Comparison of ENCODE assay signal across 8 cellular contexts in genomic region chr4:3941735-3942540, GRCh38.
DNase-seq lines count a peak whose midpoint lies in the region; ATAC-seq, FAIRE-seq and TF ChIP-seq lines count a peak whose summit lies in the region.
"Not testable (repeated sequence)": the region's sequence is repeated elsewhere in the genome, so short reads cannot be mapped to it uniquely, and the experiment has no call there.

No MANE protein-coding gene starts in this region.

- H2BK20ac ChIP-seq in H9 (ENCODE audit: low read depth, low read length, poor library complexity, severe bottlenecking), result not testable (repeated sequence)

- not testable (repeated sequence) for H3K23me2 ChIP-seq in H9 (ENCODE audit: insufficient read length, low read depth, low read length, poor library complexity, severe bottlenecking)

- not testable (repeated sequence) for H4K91ac ChIP-seq in H9 (ENCODE audit: insufficient read length, low read depth, low read length)

- DNase-seq in Caki2 (ENCODE audit: low read depth), result peak; percentile 6
- not testable (repeated sequence) for DNase-seq in H9; T-helper 17 cell; K562 (ENCODE audit: extremely low read depth in 1 of 4, low spot score in 3 of 4); natural killer cell
- DNase-seq in NAMALWA (ENCODE audit: low spot score), result peak; percentile 13
- DNase-seq in endothelial cell of umbilical vein (ENCODE audit: low read depth, low spot score), result peak; percentile 8
- peak; percentile 44 for DNase-seq in retina

- H3T11ph ChIP-seq in H9 (ENCODE audit: low read length), result not testable (repeated sequence)

- not testable (repeated sequence) for H3K4me3 Mint-ChIP-seq in H9, T-helper 17 cell, natural killer cell

- H3K23ac ChIP-seq in H9 (ENCODE audit: insufficient read length, low read depth, low read length), result not testable (repeated sequence)

- H2AK5ac ChIP-seq in H9 (ENCODE audit: insufficient read length, low read length), result not testable (repeated sequence)

- H2BK15ac ChIP-seq in H9 (ENCODE audit: low read depth, low read length), result not testable (repeated sequence)

- H3K56ac ChIP-seq in H9 (ENCODE audit: insufficient read length, low read depth, low read length), result not testable (repeated sequence)

- not testable (repeated sequence) for H3K18ac ChIP-seq in H9 (ENCODE audit: insufficient read length, low read depth, low read length)

- H3K27me3 Mint-ChIP-seq in H9 (ENCODE audit: low read depth), result not testable (repeated sequence)
- H3K27me3 Mint-ChIP-seq in T-helper 17 cell, result peaks cover 15% of the 10 kb centered on the region
- peaks cover 18 to 21% of the 10 kb centered on the region in 2 donors for H3K27me3 Mint-ChIP-seq in natural killer cell (ENCODE audit: low read depth in 2 of 2)

- not testable (repeated sequence) for H3K9ac ChIP-seq in H9 (ENCODE audit: extremely low read depth, insufficient read length, low read length); K562 (ENCODE audit: insufficient read depth in 1 of 2, low read depth in 2 of 2, low read length in 2 of 2); endothelial cell of umbilical vein (replicated peaks; ENCODE audit: extremely low read depth, insufficient read depth, low read length)

- not testable (repeated sequence) for H3K4ac ChIP-seq in H9 (ENCODE audit: low read depth, low read length)

- not testable (repeated sequence) for H3K27me3 ChIP-seq in H9 (ENCODE audit: insufficient read depth, low read length); K562 (ENCODE audit: control insufficient read depth in 2 of 2, insufficient read depth in 2 of 2, low read length in 2 of 2); endothelial cell of umbilical vein (ENCODE audit: control insufficient read depth in 2 of 2, insufficient read depth in 2 of 2, low read length in 2 of 2)

- POLR2A ChIA-PET in K562 (lab: Yijun Ruan, JAX), result interaction anchor here (0.6 to 0.8 kb wide), 2 partner anchors 122 to 462 kb away, joined by 3 read pairs; no protein-coding TSS in a partner anchor
- POLR2A ChIA-PET in endothelial cell of umbilical vein (lab: Charles Lee), result not testable (repeated sequence)

- not testable (repeated sequence) for H3K36me3 ChIP-seq in K562 (ENCODE audit: control insufficient read depth, insufficient read depth, low read length); endothelial cell of umbilical vein (ENCODE audit: control insufficient read depth in 2 of 2, extremely low read depth in 1 of 2, insufficient read depth in 2 of 2, low read length in 2 of 2)

- H2BK5ac ChIP-seq in H9 (ENCODE audit: insufficient read length, low read length), result not testable (repeated sequence)

- TF ChIP-seq POLR2A in K562 (conservative IDR thresholded peaks at IDR 0.05); endothelial cell of umbilical vein (IDR thresholded peaks at IDR 0.05; ENCODE audit: low read depth, low read length): not testable (repeated sequence)

- H3K4me1 ChIP-seq in H9 (ENCODE audit: insufficient read depth, low read length); endothelial cell of umbilical vein (ENCODE audit: control insufficient read depth, extremely low read depth, insufficient read depth, low read length): not testable (repeated sequence)
- peaks cover 9 to 18% of the 10 kb centered on the region in 2 experiments; a peak in 4 of 5 replicates for H3K4me1 ChIP-seq in K562 (replicated peaks in 1 of 2; ENCODE audit: control insufficient read depth in 2 of 2, insufficient read depth in 2 of 2, low read length in 2 of 2)

- H3K14ac ChIP-seq in H9 (ENCODE audit: insufficient read depth, low read length), result not testable (repeated sequence)

- H4K8ac ChIP-seq in H9 (replicated peaks; ENCODE audit: insufficient read length, low read depth, low read length), result not testable (repeated sequence)

- H2AFZ ChIP-seq in H9 (ENCODE audit: low read length); K562 (ENCODE audit: low read depth, low read length); endothelial cell of umbilical vein (ENCODE audit: low read depth, low read length): not testable (repeated sequence)

- H3K79me2 ChIP-seq in H9 (ENCODE audit: insufficient read depth, low read length); K562 (ENCODE audit: control insufficient read depth, insufficient read depth, low read length); endothelial cell of umbilical vein (ENCODE audit: control insufficient read depth, insufficient read depth, low read length): not testable (repeated sequence)

- not testable (repeated sequence) for H4K20me1 ChIP-seq in H9 (ENCODE audit: control insufficient read depth, insufficient read depth, insufficient read length); K562 (replicated peaks; ENCODE audit: control insufficient read depth, insufficient read depth, low read length); endothelial cell of umbilical vein (replicated peaks; ENCODE audit: control insufficient read depth, extremely low read depth, insufficient read depth, low read length)

- FAIRE-seq in K562 (lab: Jason Lieb, UNC); endothelial cell of umbilical vein (lab: Jason Lieb, UNC): not testable (repeated sequence)

- not testable (repeated sequence) for H3K9me3 Mint-ChIP-seq in H9, natural killer cell

- in situ Hi-C loops in Caki2 (cut with HindIII; ENCODE audit: low pct_unique_long_range_greater_than_20kb, low sequenced_read_pairs), result not testable (repeated sequence)
- in situ Hi-C loops in K562 (cut with MboI), result loop anchor here (10.0 kb wide), 1 partner anchor 167 kb away; no protein-coding TSS in a partner anchor

- not testable (repeated sequence) for ATAC-seq in T-helper 17 cell, K562, natural killer cell

- no CpG with 5 or more reads among the region's 17 CpGs for WGBS in H9 (ENCODE audit: extremely low coverage, insufficient read length, low lambda C conversion rate)
- 35% methylated on average over 15 of the region's 17 CpGs for WGBS in K562 (ENCODE audit: insufficient coverage, low coverage, missing lambda C conversion rate)

- H3K4me2 ChIP-seq in H9 (ENCODE audit: insufficient read depth, insufficient read length, low read length); K562 (ENCODE audit: insufficient read depth, low read length); endothelial cell of umbilical vein (ENCODE audit: insufficient read depth, low read length): not testable (repeated sequence)

- not testable (repeated sequence) for H3K36me3 Mint-ChIP-seq in H9 (ENCODE audit: insufficient read depth in 1 of 3, low read depth in 3 of 3); T-helper 17 cell (ENCODE audit: low read depth); natural killer cell

- not testable (repeated sequence) for H3K9me1 ChIP-seq in K562 (ENCODE audit: control insufficient read depth, insufficient read depth, low read length); endothelial cell of umbilical vein (replicated peaks; ENCODE audit: control insufficient read depth, extremely low read depth, insufficient read depth, low read length)

- not testable (repeated sequence) for H3K4me3 ChIP-seq in K562; endothelial cell of umbilical vein (replicated peaks in 1 of 3; ENCODE audit: insufficient read depth in 1 of 3, low read depth in 1 of 3, low read length in 3 of 3)

- not testable (repeated sequence) for H3K27ac ChIP-seq in H9 (ENCODE audit: insufficient read length, low read depth, low read length); K562 (ENCODE audit: extremely low read depth, low read depth, low read length); endothelial cell of umbilical vein (ENCODE audit: insufficient read depth, low read depth, low read length)

- CTCF ChIA-PET in K562 (lab: Yijun Ruan, JAX; ENCODE audit: low intra/inter-chr PET ratio), result not testable (repeated sequence)
- CTCF ChIA-PET in endothelial cell of umbilical vein (lab: Charles Lee), result interaction anchor here (0.7 to 2.5 kb wide), 11 partner anchors 13 to 964 kb away, joined by 3 to 12 read pairs (median 3); partner anchors contain the start of gene ADRA2C

- BruUV-seq in K562 (replicated peaks; lab: Mats Ljungman, UMichigan); endothelial cell of umbilical vein (replicated peaks; lab: Mats Ljungman, UMichigan): not testable (repeated sequence)

- not testable (repeated sequence) for H2BK12ac ChIP-seq in H9 (ENCODE audit: insufficient read length, low read depth, low read length)

- not testable (repeated sequence) for TF ChIP-seq EP300 in K562 (IDR thresholded peaks at IDR 0.05; ENCODE audit: low read length)

- peaks cover 11 to 22% of the 10 kb centered on the region in 2 experiments for H3K4me1 Mint-ChIP-seq in H9
- not testable (repeated sequence) for H3K4me1 Mint-ChIP-seq in T-helper 17 cell, natural killer cell

- H4K5ac ChIP-seq in H9 (ENCODE audit: insufficient read length, low read depth, low read length), result not testable (repeated sequence)

- H3K27ac Mint-ChIP-seq in H9, result peak overlapping the region in 2 of 3 experiments; percentile 63 to 68; a peak in 3 of 7 replicates
- peak overlapping the region; percentile 27 for H3K27ac Mint-ChIP-seq in T-helper 17 cell
- H3K27ac Mint-ChIP-seq in natural killer cell, result not testable (repeated sequence)

- not testable (repeated sequence) for TF ChIP-seq CTCF in H9 (conservative IDR thresholded peaks at IDR 0.05); K562 (IDR thresholded peaks at IDR 0.05 in 2 of 3, conservative IDR thresholded peaks at IDR 0.05 in 1 of 3; ENCODE audit: insufficient read depth in 2 of 3, low read depth in 1 of 3, low read length in 3 of 3)
- TF ChIP-seq CTCF in endothelial cell of umbilical vein (IDR thresholded peaks at IDR 0.05; ENCODE audit: extremely low read depth in 1 of 2, insufficient read depth in 1 of 2, low read depth in 1 of 2, low read length in 2 of 2) (peak in 1 of 2 donors; percentile 32), natural killer cell (IDR thresholded peaks at IDR 0.05) (peak; percentile 9)

- not testable (repeated sequence) for H3K79me1 ChIP-seq in H9 (ENCODE audit: insufficient read depth, low read depth, low read length, poor library complexity, severe bottlenecking)

- not testable (repeated sequence) for H3K9me3 ChIP-seq in H9 (ENCODE audit: control insufficient read depth, low read depth, low read length); T-helper 17 cell (ENCODE audit: control insufficient read depth, low read length, poor library complexity, severe bottlenecking); K562 (replicated peaks; ENCODE audit: control insufficient read depth, insufficient read depth, low read depth, low read length); endothelial cell of umbilical vein (replicated peaks; ENCODE audit: control insufficient read depth, insufficient read depth, low read length)

- not testable (repeated sequence) for H2BK120ac ChIP-seq in H9 (ENCODE audit: low read depth, low read length, poor library complexity, severe bottlenecking)

- intact Hi-C loops in K562 (cut with micrococcal nuclease), result not testable (repeated sequence)
- intact Hi-C loops in endothelial cell of umbilical vein (cut with micrococcal nuclease) (loop anchor here (10.0 kb wide), 1 partner anchor 457 kb away; no protein-coding TSS in a partner anchor), natural killer cell (cut with micrococcal nuclease) (loop anchor here (5.0 to 10.0 kb wide), 2 partner anchors 595 to 837 kb away; no protein-coding TSS in a partner anchor)

- dilution Hi-C loops in endothelial cell of umbilical vein (cut with MboI; ENCODE audit: extremely low pct_ligation_motif_present, low sequenced_read_pairs), result not testable (repeated sequence)

- TF ChIP-seq RAD21 in K562 (CRISPR knock-in tag; conservative IDR thresholded peaks at IDR 0.05 in 1 of 2, IDR thresholded peaks at IDR 0.05 in 1 of 2), result not testable (repeated sequence)
